In genomic region chr17:27157898-27158297, GRCh38 we compare ENCODE assay signal across 22 cellular contexts.
DNase-seq lines count a peak whose midpoint lies in the region; ATAC-seq, FAIRE-seq and TF ChIP-seq lines count a peak whose summit lies in the region.
"Had no signal": no experiment of that assay in that cellular context is flagged by ENCODE, and none has a peak within 500 bp of the region (broad histone marks: within the 10 kb centered on the region; RNA-seq: fewer than 3 reads in every experiment).

No MANE protein-coding gene starts in this region.

- no peak overlapping the region for H3K27ac ChIP-seq in kidney (ENCODE audit: low read depth in 2 of 2, low read length in 2 of 2)
- H3K27ac ChIP-seq in lower lobe of right lung, result no peak overlapping the region
- H3K27ac ChIP-seq: 22Rv1, A549, BLaER1, HL-60 had no signal

- TF ChIP-seq CTCF in kidney (IDR thresholded peaks at IDR 0.05; ENCODE audit: borderline replicate concordance, extremely low read depth, insufficient read depth) (no peak), lower lobe of right lung (IDR thresholded peaks at IDR 0.05) (no peak), nephron progenitor cell (IDR thresholded peaks at IDR 0.05) (no peak)

- H3K4me3 ChIP-seq in kidney (ENCODE audit: low read length in 2 of 2) (no peak overlapping the region), lower lobe of right lung (no peak overlapping the region)
- H3K4me3 ChIP-seq: A549, BLaER1 had no signal

- H3K4me1 Mint-ChIP-seq in nephron progenitor cell, result no peaks in the 10 kb centered on the region
- H3K4me1 Mint-ChIP-seq: CD14-positive monocyte; CD4-positive, alpha-beta memory T cell had no signal

- H3K9ac ChIP-seq in kidney (ENCODE audit: low read length in 2 of 2), result no peak overlapping the region
- H3K9ac ChIP-seq: BLaER1 had no signal

- no peak for FAIRE-seq in kidney (lab: Jason Lieb, UNC)
- FAIRE-seq: A549 had no signal

- H3K36me3 ChIP-seq in kidney (ENCODE audit: control insufficient read depth in 1 of 2, insufficient read depth in 2 of 2, low read length in 2 of 2) (no peaks in the 10 kb centered on the region), lower lobe of right lung (no peaks in the 10 kb centered on the region)
- H3K36me3 ChIP-seq: BLaER1 had no signal

- H3K4me3 Mint-ChIP-seq in nephron progenitor cell, result no peak overlapping the region
- H3K4me3 Mint-ChIP-seq: CD4-positive, alpha-beta memory T cell; HFFc6 had no signal

- peaks cover 2% of the 10 kb centered on the region for H3K27me3 Mint-ChIP-seq in nephron progenitor cell (ENCODE audit: low read depth, poor library complexity)
- H3K27me3 Mint-ChIP-seq: CD4-positive, alpha-beta memory T cell had no signal

- peaks cover 74% of the 10 kb centered on the region for H3K9me3 Mint-ChIP-seq in nephron progenitor cell
- H3K9me3 Mint-ChIP-seq: HFFc6 had no signal

- H3K27me3 ChIP-seq in lower lobe of right lung (ENCODE audit: low read depth), result no peaks in the 10 kb centered on the region
- H3K27me3 ChIP-seq: BLaER1 had no signal

- no peak for ATAC-seq in lower lobe of right lung
- ATAC-seq: A549, HCT116 had no signal

- no peak overlapping the region for H3K27ac Mint-ChIP-seq in nephron progenitor cell
- H3K27ac Mint-ChIP-seq: CD4-positive, alpha-beta memory T cell; HFFc6 had no signal

- intact Hi-C loops in kidney (cut with DNase I) (no loop called here), lower lobe of right lung (cut with DNase I) (no loop called here)

- H3K9me3 ChIP-seq in kidney (ENCODE audit: control insufficient read depth in 1 of 2, low read length in 2 of 2), result no peaks in the 10 kb centered on the region
- H3K9me3 ChIP-seq in lower lobe of right lung, result no peaks in the 10 kb centered on the region
- H3K9me3 ChIP-seq: A549 had no signal

- no peaks in the 10 kb centered on the region for H3K36me3 Mint-ChIP-seq in nephron progenitor cell (ENCODE audit: low read depth)
- H3K36me3 Mint-ChIP-seq: CD14-positive monocyte; CD4-positive, alpha-beta memory T cell had no signal

- DNase-seq in DMS53 (lab: John Stamatoyannopoulos, UW), result peak; percentile 48
- no peak for DNase-seq in DMS53 treated with DMSO at 0.1 percent for 48 hours (lab: John Stamatoyannopoulos, UW; ENCODE audit: unreplicated experiment)
- peak; percentile 2 for DNase-seq in AG20443 (ENCODE audit: low spot score)
- peak; percentile 4 for DNase-seq in UCSD-AML1 (lab: John Stamatoyannopoulos, UW; ENCODE audit: unreplicated experiment)
- DNase-seq in kidney, result peak; percentile 22
- DNase-seq in activated CD4-positive, CD25-positive, alpha-beta regulatory T cell treated with anti-CD3 and anti-CD28 coated beads, Interleukin-2, amount 50 U/mL, for 72 hours, result no peak
- DNase-seq in lower lobe of right lung, result no peak
- DNase-seq in nephron progenitor cell, result no peak
- DNase-seq: Calu3; CD4-positive, alpha-beta memory T cell; DMS 273 treated with DMSO at 0.1 percent for 48 hours; GDM1; GOT3; H7; HFFc6; IMR-90 had no signal

- H3K4me1 ChIP-seq in kidney (ENCODE audit: control insufficient read depth in 1 of 2, insufficient read depth in 1 of 2, low read depth in 1 of 2, low read length in 2 of 2), result no peaks in the 10 kb centered on the region
- no peaks in the 10 kb centered on the region for H3K4me1 ChIP-seq in lower lobe of right lung
- H3K4me1 ChIP-seq: A549, BLaER1 had no signal

Comparison
In these comparisons a context has a peak if more than half of its experiments do, and no peak if none do; other contexts are left out.
1. DNase-seq: peak in DMS53 (single experiment), AG20443 (single experiment), UCSD-AML1 (single experiment) and kidney (single experiment); none in DMS53 treated with DMSO at 0.1 percent for 48 hours (single experiment), activated CD4-positive, CD25-positive, alpha-beta regulatory T cell treated with anti-CD3 and anti-CD28 coated beads, Interleukin-2, amount 50 U/mL, for 72 hours (single experiment), lower lobe of right lung (single experiment) and nephron progenitor cell (single experiment).